In genomic region chr12:46443594-46444263, GRCh38 we compare ENCODE assay signal across 16 cellular contexts.
DNase-seq lines count a peak whose midpoint lies in the region; ATAC-seq, FAIRE-seq and TF ChIP-seq lines count a peak whose summit lies in the region.
"Had no signal": no experiment of that assay in that cellular context is flagged by ENCODE, and none has a peak within 500 bp of the region (broad histone marks: within the 10 kb centered on the region; RNA-seq: fewer than 3 reads in every experiment).

No MANE protein-coding gene starts in this region.

- H3K27ac ChIP-seq in HCT116 (ENCODE audit: low read depth, low read length) (peak overlapping the region; percentile 93), PC-3 (ENCODE audit: low read length) (peak overlapping the region; percentile 97), keratinocyte (ENCODE audit: control insufficient read depth, insufficient read depth, low read length) (peak overlapping the region; percentile 98)
- H3K27ac ChIP-seq: BLaER1 treated with 17β-estradiol and CSF1 and Interleukin-3, amounts not matched to agents 10 nM and 100 nM; SK-N-MC had no signal

- DNase-seq in HCT116 (ENCODE audit: low read depth, low spot score) (no peak), PC-3 (peak; percentile 12), keratinocyte (ENCODE audit: low read depth, low spot score) (no peak), left colon (no peak), NCI-H774 (lab: John Stamatoyannopoulos, UW) (no peak)
- DNase-seq: DMS 273 treated with DMSO at 0.1 percent for 48 hours, H9, KBM-7, NCI-H1092, NCI-H226, NCI-H526 had no signal

- POLR2A ChIA-PET in HCT116 (lab: Charles Lee) (interaction anchor here (1.1 to 1.6 kb wide), 3 partner anchors 11 to 78 kb away, joined by 3 to 6 read pairs (median 3); no protein-coding TSS in a partner anchor), PC-3 (lab: Charles Lee; ENCODE audit: unreplicated experiment) (interaction anchor here (1.1 kb wide), 1 partner anchor 80 kb away, joined by 3 read pairs; no protein-coding TSS in a partner anchor)

- H3K27ac Mint-ChIP-seq in stimulated activated memory B cell treated with anti-CD40 and anti-IgM and Interleukin-4, amounts not matched to agents 10 μg/mL and 1 μg/mL and 100 μg/mL, for 72 hours = peak overlapping the region; percentile 22

- peak; percentile 24; the same call in 1 of the 2 replicates for TF ChIP-seq RAD21 in HCT116 (IDR thresholded peaks at IDR 0.05; ENCODE audit: low read depth)

- H3K79me2 ChIP-seq in HCT116 (ENCODE audit: insufficient read depth, low read length) (no peaks in the 10 kb centered on the region; the same call in 1 of the 2 replicates), PC-3 (ENCODE audit: low read length) (no peaks in the 10 kb centered on the region), keratinocyte (ENCODE audit: control insufficient read depth, insufficient read depth, low read length) (no peaks in the 10 kb centered on the region)

- TF ChIP-seq CTCF in HCT116 (IDR thresholded peaks at IDR 0.05 in 2 of 3, conservative IDR thresholded peaks at IDR 0.05 in 1 of 3; ENCODE audit: borderline replicate concordance in 1 of 3, insufficient read depth in 1 of 3, low read depth in 2 of 3, low read length in 2 of 3) (0 out of 6 replicates have a peak, but pooled peaks of 1 of the 3 experiments have one; percentile 18), PC-3 (conservative IDR thresholded peaks at IDR 0.05; ENCODE audit: low read depth, low read length) (0 out of 2 replicates have a peak, but pooled peaks have one; percentile 18), keratinocyte (optimal IDR thresholded peaks at IDR 0.05 in 1 of 3, IDR thresholded peaks at IDR 0.05 in 1 of 3, conservative IDR thresholded peaks at IDR 0.05 in 1 of 3; ENCODE audit: extremely low read depth in 1 of 3, insufficient read depth in 2 of 3, low read length in 3 of 3) (no peak)

- dilution Hi-C loops in keratinocyte (cut with MboI; ENCODE audit: extremely low pct_ligation_motif_present, low sequenced_read_pairs) = no loop called here

- no peak for ATAC-seq in HCT116
- no peak for ATAC-seq in PC-3
- no peak for ATAC-seq in stimulated activated memory B cell treated with anti-CD40 and anti-IgM and Interleukin-4, amounts not matched to agents 10 μg/mL and 1 μg/mL and 100 μg/mL, for 72 hours
- ATAC-seq in left colon = no peak
- no peak for ATAC-seq in GM18505 (IDR thresholded peaks at IDR 0.05; ENCODE audit: unreplicated experiment)
- ATAC-seq: Right ventricle myocardium inferior had no signal

- BruUV-seq in HCT116 (replicated peaks; lab: Mats Ljungman, UMichigan) (no TSS peak), PC-3 (replicated peaks; lab: Mats Ljungman, UMichigan) (no TSS peak)

- intact Hi-C loops in HCT116 (cut with micrococcal nuclease) (loop anchor here (5.0 kb wide), 1 partner anchor 109 kb away; no protein-coding TSS in a partner anchor), PC-3 (cut with micrococcal nuclease) (loop anchor here (2.0 to 10.0 kb wide), 4 partner anchors 105 to 491 kb away; no protein-coding TSS in a partner anchor), left colon (cut with DNase I, micrococcal nuclease) (no loop called here)

- no peaks in the 10 kb centered on the region for H3K9me3 Mint-ChIP-seq in stimulated activated memory B cell treated with anti-CD40 and anti-IgM and Interleukin-4, amounts not matched to agents 10 μg/mL and 1 μg/mL and 100 μg/mL, for 72 hours
- H3K9me3 Mint-ChIP-seq: H9 had no signal

- H3K4me3 Mint-ChIP-seq in stimulated activated memory B cell treated with anti-CD40 and anti-IgM and Interleukin-4, amounts not matched to agents 10 μg/mL and 1 μg/mL and 100 μg/mL, for 72 hours = no peak overlapping the region
- H3K4me3 Mint-ChIP-seq: H9 had no signal

- no peaks in the 10 kb centered on the region for H3K9me2 ChIP-seq in HCT116 (ENCODE audit: insufficient read depth)
- no peaks in the 10 kb centered on the region for H3K9me2 ChIP-seq in PC-3 (replicated peaks; ENCODE audit: low read length)

- CTCF ChIA-PET in HCT116 (lab: Charles Lee) = no interaction called here
- CTCF ChIA-PET in PC-3 (lab: Charles Lee) = no interaction called here

- H3K4me2 ChIP-seq in HCT116 (ENCODE audit: low read length) = peak overlapping the region; percentile 60
- peak overlapping the region; percentile 81; the same call in 1 of the 2 replicates for H3K4me2 ChIP-seq in PC-3 (ENCODE audit: low read length)
- H3K4me2 ChIP-seq in keratinocyte (ENCODE audit: control insufficient read depth, extremely low read depth, insufficient read depth, low read depth, low read length) = peak overlapping the region; percentile 86
- H3K4me2 ChIP-seq: BLaER1 treated with 17β-estradiol and CSF1 and Interleukin-3, amounts not matched to agents 10 nM and 100 nM had no signal

- no peaks in the 10 kb centered on the region for H3K9me3 ChIP-seq in HCT116 (ENCODE audit: control insufficient read depth in 1 of 2, insufficient read depth in 1 of 2, low read depth in 1 of 2, low read length in 2 of 2)
- no peaks in the 10 kb centered on the region for H3K9me3 ChIP-seq in PC-3 (ENCODE audit: low read length)
- no peaks in the 10 kb centered on the region for H3K9me3 ChIP-seq in keratinocyte (ENCODE audit: control insufficient read depth, low read depth, low read length)

- H3K36me3 ChIP-seq in HCT116 (ENCODE audit: control insufficient read depth in 1 of 2, insufficient read depth in 2 of 2, low read length in 2 of 2) (no peaks in the 10 kb centered on the region), PC-3 (ENCODE audit: low read depth, low read length) (no peaks in the 10 kb centered on the region), keratinocyte (ENCODE audit: control insufficient read depth in 2 of 2, extremely low read depth in 1 of 2, insufficient read depth in 2 of 2, low read length in 2 of 2) (no peaks in the 10 kb centered on the region)
- H3K36me3 ChIP-seq: BLaER1 treated with 17β-estradiol and CSF1 and Interleukin-3, amounts not matched to agents 10 nM and 100 nM had no signal

- H3K9ac ChIP-seq in HCT116 (ENCODE audit: low read length) (peak overlapping the region; percentile 61), PC-3 (ENCODE audit: low read length) (peak overlapping the region; percentile 73), keratinocyte (ENCODE audit: control insufficient read depth, extremely low read depth, insufficient read depth, low read length) (peak overlapping the region; percentile 83)
- H3K9ac ChIP-seq: BLaER1 treated with 17β-estradiol and CSF1 and Interleukin-3, amounts not matched to agents 10 nM and 100 nM had no signal

- RAD21 ChIA-PET in HCT116 (lab: Charles Lee; ENCODE audit: low non-redundant PET in 1 of 2, low total read pairs in 2 of 2, uncharacterized antibody in 2 of 2, unreplicated experiment in 2 of 2) = no interaction called here

- H3K4me1 Mint-ChIP-seq in stimulated activated memory B cell treated with anti-CD40 and anti-IgM and Interleukin-4, amounts not matched to agents 10 μg/mL and 1 μg/mL and 100 μg/mL, for 72 hours = peaks cover 7% of the 10 kb centered on the region

- H4K20me1 ChIP-seq in HCT116 (ENCODE audit: insufficient read depth) (no peaks in the 10 kb centered on the region), PC-3 (ENCODE audit: low read length) (no peaks in the 10 kb centered on the region), keratinocyte (ENCODE audit: control insufficient read depth, extremely low read depth, insufficient read depth, low read length) (no peaks in the 10 kb centered on the region)
- H4K20me1 ChIP-seq: BLaER1 treated with 17β-estradiol and CSF1 and Interleukin-3, amounts not matched to agents 10 nM and 100 nM had no signal

- TF ChIP-seq POLR2A in HCT116 (IDR thresholded peaks at IDR 0.05; ENCODE audit: borderline replicate concordance, extremely low read depth, insufficient read depth, insufficient read length) (no peak), GM18505 (IDR thresholded peaks at IDR 0.05; ENCODE audit: borderline replicate concordance, extremely low read depth, insufficient read depth, insufficient read length) (no peak)

- peaks cover 7% of the 10 kb centered on the region for H3K36me3 Mint-ChIP-seq in stimulated activated memory B cell treated with anti-CD40 and anti-IgM and Interleukin-4, amounts not matched to agents 10 μg/mL and 1 μg/mL and 100 μg/mL, for 72 hours

- H3K27me3 ChIP-seq in HCT116 (ENCODE audit: insufficient read depth, low read length) = no peaks in the 10 kb centered on the region
- no peaks in the 10 kb centered on the region for H3K27me3 ChIP-seq in PC-3 (ENCODE audit: low read length)
- H3K27me3 ChIP-seq in keratinocyte (ENCODE audit: control insufficient read depth, extremely low read depth, insufficient read depth, low read length) = no peaks in the 10 kb centered on the region
- H3K27me3 ChIP-seq: BLaER1 treated with 17β-estradiol and CSF1 and Interleukin-3, amounts not matched to agents 10 nM and 100 nM had no signal

- H3K27me3 Mint-ChIP-seq in stimulated activated memory B cell treated with anti-CD40 and anti-IgM and Interleukin-4, amounts not matched to agents 10 μg/mL and 1 μg/mL and 100 μg/mL, for 72 hours = no peaks in the 10 kb centered on the region

- H3F3A ChIP-seq in PC-3 (ENCODE audit: low read length, unreplicated experiment) = peaks cover 19% of the 10 kb centered on the region

- no peak for FAIRE-seq in keratinocyte (lab: Jason Lieb, UNC)

- H3K4me3 ChIP-seq in HCT116 (replicated peaks in 1 of 2; ENCODE audit: low read depth in 1 of 2, low read length in 2 of 2) = no peak overlapping the region
- no peak overlapping the region for H3K4me3 ChIP-seq in PC-3 (ENCODE audit: low read length)
- H3K4me3 ChIP-seq in keratinocyte (ENCODE audit: control insufficient read depth in 2 of 3, extremely low read depth in 1 of 3, insufficient read depth in 2 of 3, low read depth in 1 of 3, low read length in 3 of 3) = no peak overlapping the region
- H3K4me3 ChIP-seq: BLaER1 treated with 17β-estradiol and CSF1 and Interleukin-3, amounts not matched to agents 10 nM and 100 nM; SK-N-MC had no signal

- H3K9me1 ChIP-seq in keratinocyte (ENCODE audit: control insufficient read depth, extremely low read depth, insufficient read depth, low read length) = no peaks in the 10 kb centered on the region

- peaks cover 77 to 92% of the 10 kb centered on the region in 2 experiments for H3K4me1 ChIP-seq in HCT116 (ENCODE audit: control insufficient read depth in 1 of 2, insufficient read depth in 2 of 2, low read length in 2 of 2)
- peaks cover 77% of the 10 kb centered on the region for H3K4me1 ChIP-seq in PC-3 (ENCODE audit: insufficient read depth, low read length)
- H3K4me1 ChIP-seq in keratinocyte (ENCODE audit: control insufficient read depth, extremely low read depth, insufficient read depth, low read length) = peaks cover 65% of the 10 kb centered on the region

- H2AFZ ChIP-seq in HCT116 (ENCODE audit: low read depth, low read length, poor library complexity, severe bottlenecking) (no peak overlapping the region), PC-3 (ENCODE audit: low read length) (no peak overlapping the region), keratinocyte (ENCODE audit: control insufficient read depth, low read length) (no peak overlapping the region)

Comparison
In these comparisons a context has a peak if more than half of its experiments do, and no peak if none do; other contexts are left out.
1. intact Hi-C loops: an anchor here in HCT116 (5.0 kb wide) and PC-3 (2.0 to 10.0 kb wide); none called in left colon.